Comparison of ENCODE assay signal across 1 cellular context in genomic region chr18:42114310-42114943, GRCh38.
TF ChIP-seq lines count a peak whose summit lies in the region.

No MANE protein-coding gene starts in this region.

TF ChIP-seq in K562, 482 proteins besides CTCF, POLR2A, EP300 and RAD21 (continued from another document):
- TF ChIP-seq HDAC3 (IDR thresholded peaks at IDR 0.05; ENCODE audit: borderline replicate concordance, partially characterized antibody) (no peak), FOXJ3 (CRISPR knock-in tag; IDR thresholded peaks at IDR 0.05) (no peak), MIER1 (IDR thresholded peaks at IDR 0.05; ENCODE audit: low read depth) (no peak), TEAD4 (IDR thresholded peaks at IDR 0.05; ENCODE audit: low read length) (peak; percentile 48), TEAD4 (CRISPR knock-in tag; IDR thresholded peaks at IDR 0.05; ENCODE audit: borderline replicate concordance) (no peak), PATZ1 (CRISPR knock-in tag; IDR thresholded peaks at IDR 0.05; ENCODE audit: borderline replicate concordance) (no peak)
